Comparison of ENCODE assay signal across 1 cellular context in the genomic region with DNA sequence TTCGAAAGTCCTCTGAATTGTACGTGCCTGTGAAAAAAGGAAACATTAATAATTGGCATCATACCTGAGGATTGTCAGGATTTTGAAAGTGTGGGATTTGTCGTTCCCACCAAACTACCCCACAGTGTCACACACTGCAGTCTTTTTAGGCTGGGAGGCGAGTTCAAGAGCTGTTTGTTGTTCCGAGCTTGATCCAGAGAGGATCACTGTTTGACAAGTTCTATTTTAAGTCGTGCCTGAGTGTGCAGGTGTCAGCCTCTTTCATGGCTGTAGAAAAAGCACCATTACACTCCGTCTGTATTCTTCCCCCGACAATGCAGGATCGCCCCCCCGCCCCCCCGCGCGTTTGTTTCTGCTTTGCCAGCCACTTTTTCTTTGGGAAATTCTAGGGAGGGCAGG.
TF ChIP-seq lines count a peak whose summit lies in the region.

No MANE protein-coding gene starts in this region.

TF ChIP-seq in GM23338, 12 proteins besides CTCF, POLR2A, EP300 and RAD21 (continued from another document):
- TF ChIP-seq POLR2AphosphoS5 (IDR thresholded peaks at IDR 0.05; ENCODE audit: low read depth) (no peak), EZH2phosphoT487 (IDR thresholded peaks at IDR 0.05; ENCODE audit: unreplicated experiment) (no peak)
